22 cellular contexts compared by ENCODE assay signal in the genomic region with DNA sequence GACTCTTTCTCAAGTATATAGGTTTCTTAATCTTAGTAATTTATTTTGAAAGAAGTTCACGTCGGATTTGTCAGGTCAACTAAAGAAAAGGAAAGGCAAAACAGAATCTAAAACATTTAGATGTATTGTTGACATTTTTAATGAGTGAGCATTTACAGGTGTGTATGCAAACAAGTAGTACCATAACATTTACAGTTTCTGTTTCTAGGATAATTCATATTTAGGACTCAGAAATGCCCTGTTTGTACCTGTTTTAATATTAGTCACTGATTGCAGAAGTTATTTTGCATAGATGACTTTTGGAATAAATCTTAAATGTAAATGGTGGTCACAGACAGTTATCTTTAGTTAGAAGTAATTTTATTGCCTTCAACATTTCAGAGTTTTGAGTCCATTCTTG.
DNase-seq lines count a peak whose midpoint lies in the region; ATAC-seq, FAIRE-seq and TF ChIP-seq lines count a peak whose summit lies in the region.
"Had no signal": no experiment of that assay in that cellular context is flagged by ENCODE, and none has a peak within 500 bp of the region (broad histone marks: within the 10 kb centered on the region; RNA-seq: fewer than 3 reads in every experiment).

No MANE protein-coding gene starts in this region.

- no peak for FAIRE-seq in bronchial epithelial cell (lab: Jason Lieb, UNC)
- FAIRE-seq: D721Med had no signal

- no peak overlapping the region for H3K4me3 ChIP-seq in bronchial epithelial cell (ENCODE audit: low read depth, low read length)
- H3K4me3 ChIP-seq: BLaER1 treated with 17β-estradiol and CSF1 and Interleukin-3, amounts not matched to agents 10 nM and 100 nM had no signal

- TF ChIP-seq CTCF in bronchial epithelial cell (IDR thresholded peaks at IDR 0.05; ENCODE audit: insufficient read depth, low read length, severe bottlenecking) = no peak

- no peaks in the 10 kb centered on the region for H3K27me3 ChIP-seq in bronchial epithelial cell (ENCODE audit: control insufficient read depth, insufficient read depth, low read length)
- H3K27me3 ChIP-seq: BLaER1 treated with 17β-estradiol and CSF1 and Interleukin-3, amounts not matched to agents 10 nM and 100 nM had no signal

- ATAC-seq in GM18861 (IDR thresholded peaks at IDR 0.05; ENCODE audit: unreplicated experiment) (peak; percentile 66), GM21447 (IDR thresholded peaks at IDR 0.05; ENCODE audit: unreplicated experiment) (peak; percentile 66), HG02938 (IDR thresholded peaks at IDR 0.05; ENCODE audit: unreplicated experiment) (peak; percentile 74), GM18870 (IDR thresholded peaks at IDR 0.05; ENCODE audit: unreplicated experiment) (no peak)
- ATAC-seq: CD8-positive, alpha-beta T cell; T-cell had no signal

- DNase-seq in bronchial epithelial cell (ENCODE audit: low read depth) (peak; percentile 7), COLO829 (ENCODE audit: low spot score) (no peak), iPS-NIHi11 (ENCODE audit: low spot score) (no peak), AG20443 (ENCODE audit: low spot score) (no peak)
- DNase-seq: CD8-positive, alpha-beta T cell; DMS79; IMR-90; NCI-H1417 treated with DMSO at 0.1 percent for 48 hours; NCI-H187 treated with DMSO at 0.1 percent for 48 hours; NCI-H2227 treated with DMSO at 0.1 percent for 48 hours; NCI-H510A treated with DMSO at 0.1 percent for 48 hours; NCI-H82; RPMI8226; SHP77 treated with DMSO at 0.1 percent for 48 hours; SK-N-SH; T-cell had no signal

- H3K36me3 ChIP-seq in bronchial epithelial cell (ENCODE audit: control insufficient read depth, insufficient read depth, low read length) = no peaks in the 10 kb centered on the region
- H3K36me3 ChIP-seq: BLaER1 treated with 17β-estradiol and CSF1 and Interleukin-3, amounts not matched to agents 10 nM and 100 nM had no signal
